Comparison of ENCODE assay signal across 8 cellular contexts in the genomic region with DNA sequence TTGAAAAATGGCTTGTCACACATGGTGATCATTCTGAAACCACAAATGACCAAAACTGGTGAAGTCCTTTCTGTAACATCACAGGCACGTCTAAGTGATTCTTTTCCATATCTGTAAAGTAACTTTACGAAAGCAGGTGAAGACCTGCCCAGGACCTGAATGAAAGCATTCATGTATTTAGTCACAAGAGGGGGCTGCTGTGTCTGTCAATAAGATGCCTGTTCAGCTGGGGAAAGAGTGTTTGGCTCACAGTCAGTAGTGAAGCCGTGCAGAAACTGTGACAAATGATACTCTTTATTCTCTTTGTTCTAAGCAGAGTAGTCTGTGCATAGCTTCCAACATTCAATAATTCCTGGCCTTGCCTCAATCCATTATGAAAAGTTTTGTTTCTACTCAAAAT.
DNase-seq lines count a peak whose midpoint lies in the region; ATAC-seq lines count a peak whose summit lies in the region.

No MANE protein-coding gene starts in this region.

- DNase-seq in NOMO-1 treated with DMSO at 0.1 percent for 48 hours (lab: John Stamatoyannopoulos, UW; ENCODE audit: unreplicated experiment) (peak; percentile 41), NOMO-1 treated with dmso at 0.1 percent for 144 hours (lab: John Stamatoyannopoulos, UW; ENCODE audit: unreplicated experiment) (no peak), T-helper 1 cell (peak in 3 of 5 donors; percentile 7 to 60 (median 20)), globus pallidus (ENCODE audit: low spot score) (peak; percentile 70), OCI-M2 (lab: John Stamatoyannopoulos, UW; ENCODE audit: unreplicated experiment) (no peak)

- peak; percentile 80 for ATAC-seq in HG02973 (IDR thresholded peaks at IDR 0.05; ENCODE audit: unreplicated experiment)
- ATAC-seq in GM19452 (IDR thresholded peaks at IDR 0.05; ENCODE audit: unreplicated experiment) = no peak
- no peak for ATAC-seq in GM21737 (IDR thresholded peaks at IDR 0.05; ENCODE audit: unreplicated experiment)

Comparison
In these comparisons a context has a peak if more than half of its experiments do, and no peak if none do; other contexts are left out.
1. DNase-seq: peak in NOMO-1 treated with DMSO at 0.1 percent for 48 hours (single experiment), T-helper 1 cell (3 of 5) and globus pallidus (single experiment); none in NOMO-1 treated with dmso at 0.1 percent for 144 hours (single experiment) and OCI-M2 (single experiment).